Comparison of ENCODE assay signal across 8 cellular contexts in the genomic region with DNA sequence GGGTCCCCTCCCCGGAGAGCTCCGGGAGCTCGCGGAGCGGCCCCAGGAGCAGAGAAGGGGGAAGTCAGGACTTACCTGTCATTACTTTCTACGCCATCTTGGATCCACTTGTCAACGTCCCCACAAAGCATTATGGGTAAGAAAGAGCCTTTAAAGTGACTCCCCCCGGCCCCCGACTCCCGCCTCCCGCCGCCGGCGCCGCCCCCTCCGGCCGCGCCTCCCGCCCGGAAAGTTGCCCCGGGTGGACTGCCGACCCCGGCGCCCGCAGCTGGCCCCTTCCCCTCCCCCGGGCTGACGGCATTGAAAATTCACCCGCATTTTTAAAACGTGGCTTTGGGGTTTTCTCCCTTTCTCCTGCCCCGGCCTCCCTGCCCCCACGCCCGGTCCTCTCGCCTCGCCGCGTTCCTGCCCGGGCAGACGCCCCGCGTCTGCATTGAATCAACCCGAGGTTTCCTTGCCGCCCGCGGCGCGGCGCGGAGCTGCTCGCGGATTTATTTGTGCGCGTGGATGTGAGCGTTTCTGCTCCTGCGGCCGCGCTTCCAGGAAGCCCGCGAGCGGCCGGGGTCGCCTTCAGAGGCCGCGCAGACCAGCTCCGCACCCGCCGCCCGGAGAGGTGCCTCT. TPM values are rescaled to one million over a fixed set of nuclear protein-coding genes. Genes with fewer than 3 reads are reported as not detected.
DNase-seq lines count a peak whose midpoint lies in the region; ATAC-seq and TF ChIP-seq lines count a peak whose summit lies in the region.

A gene with protein sequence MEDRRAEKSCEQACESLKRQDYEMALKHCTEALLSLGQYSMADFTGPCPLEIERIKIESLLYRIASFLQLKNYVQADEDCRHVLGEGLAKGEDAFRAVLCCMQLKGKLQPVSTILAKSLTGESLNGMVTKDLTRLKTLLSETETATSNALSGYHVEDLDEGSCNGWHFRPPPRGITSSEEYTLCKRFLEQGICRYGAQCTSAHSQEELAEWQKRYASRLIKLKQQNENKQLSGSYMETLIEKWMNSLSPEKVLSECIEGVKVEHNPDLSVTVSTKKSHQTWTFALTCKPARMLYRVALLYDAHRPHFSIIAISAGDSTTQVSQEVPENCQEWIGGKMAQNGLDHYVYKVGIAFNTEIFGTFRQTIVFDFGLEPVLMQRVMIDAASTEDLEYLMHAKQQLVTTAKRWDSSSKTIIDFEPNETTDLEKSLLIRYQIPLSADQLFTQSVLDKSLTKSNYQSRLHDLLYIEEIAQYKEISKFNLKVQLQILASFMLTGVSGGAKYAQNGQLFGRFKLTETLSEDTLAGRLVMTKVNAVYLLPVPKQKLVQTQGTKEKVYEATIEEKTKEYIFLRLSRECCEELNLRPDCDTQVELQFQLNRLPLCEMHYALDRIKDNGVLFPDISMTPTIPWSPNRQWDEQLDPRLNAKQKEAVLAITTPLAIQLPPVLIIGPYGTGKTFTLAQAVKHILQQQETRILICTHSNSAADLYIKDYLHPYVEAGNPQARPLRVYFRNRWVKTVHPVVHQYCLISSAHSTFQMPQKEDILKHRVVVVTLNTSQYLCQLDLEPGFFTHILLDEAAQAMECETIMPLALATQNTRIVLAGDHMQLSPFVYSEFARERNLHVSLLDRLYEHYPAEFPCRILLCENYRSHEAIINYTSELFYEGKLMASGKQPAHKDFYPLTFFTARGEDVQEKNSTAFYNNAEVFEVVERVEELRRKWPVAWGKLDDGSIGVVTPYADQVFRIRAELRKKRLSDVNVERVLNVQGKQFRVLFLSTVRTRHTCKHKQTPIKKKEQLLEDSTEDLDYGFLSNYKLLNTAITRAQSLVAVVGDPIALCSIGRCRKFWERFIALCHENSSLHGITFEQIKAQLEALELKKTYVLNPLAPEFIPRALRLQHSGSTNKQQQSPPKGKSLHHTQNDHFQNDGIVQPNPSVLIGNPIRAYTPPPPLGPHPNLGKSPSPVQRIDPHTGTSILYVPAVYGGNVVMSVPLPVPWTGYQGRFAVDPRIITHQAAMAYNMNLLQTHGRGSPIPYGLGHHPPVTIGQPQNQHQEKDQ (N-terminal part only) (minus strand): TSS at position 124 of the 621 bp plus-strand sequence. CDS start 26,392 bp downstream, outside the sequence.

- no peaks in the 10 kb centered on the region for H3K27me3 ChIP-seq in dorsolateral prefrontal cortex
- H3K27me3 ChIP-seq in right lobe of liver: no peaks in the 10 kb centered on the region

- DNase-seq in AG04449 (ENCODE audit: low read depth, low spot score): no peak
- DNase-seq in NCI-H774 (lab: John Stamatoyannopoulos, UW): peak; percentile 84
- DNase-seq in activated CD4-positive, alpha-beta T cell treated with anti-CD3 and anti-CD28 coated beads, Interleukin-2, amount 50 U/mL, for 4 hours: peak; percentile 52 to 55
- DNase-seq in dorsolateral prefrontal cortex: peak in 9 of 10 donors; percentile 36 to 77 (median 62)
- peak; percentile 88 to 91 (median 90) for DNase-seq in right lobe of liver
- peak; percentile 73 for DNase-seq in stimulated activated CD4-positive, alpha-beta T cell treated with anti-CD3 and anti-CD28 coated beads, Interleukin-4, amount 100 ng/mL, for 1 hour

- POLR2A ChIA-PET in AG04449 (lab: Yijun Ruan, JAX): interaction anchor here (0.9 kb wide), 1 partner anchor 93 kb away, joined by 3 read pairs; no protein-coding TSS in a partner anchor

- 0% methylated on average over 45 of the region's 67 CpGs for WGBS in right lobe of liver (ENCODE audit: insufficient coverage, low coverage, low lambda C conversion rate, missing lambda C conversion rate)

- H3K9me3 ChIP-seq in right lobe of liver: no peaks in the 10 kb centered on the region

- peak within 1 kb of the TSS in 54 of 59 donors; percentile 36 to 93 (median 78) for H3K27ac ChIP-seq in dorsolateral prefrontal cortex
- H3K27ac ChIP-seq in right lobe of liver: peak within 1 kb of the TSS; percentile 99

- TF ChIP-seq POLR2A in right lobe of liver (IDR thresholded peaks at IDR 0.05): peak; percentile 37

- H3K4me3 ChIP-seq in AG04449 (ENCODE audit: low read depth, low read length) (peak within 1 kb of the TSS; percentile 81), dorsolateral prefrontal cortex (peak within 1 kb of the TSS; percentile 63 to 100 (median 96)), right lobe of liver (peak within 1 kb of the TSS; percentile 96 to 99 (median 98))

- ATAC-seq in GM19035 (IDR thresholded peaks at IDR 0.05; ENCODE audit: unreplicated experiment) (peak; percentile 53), HG03521 (IDR thresholded peaks at IDR 0.05; ENCODE audit: unreplicated experiment) (peak; percentile 48), right lobe of liver (peak; percentile 77 to 88 (median 84))

- intact Hi-C loops in dorsolateral prefrontal cortex (cut with DNase I): loop anchor here (10.0 kb wide), 1 partner anchor 120 kb away; a partner anchor contains a TSS
- intact Hi-C loops in right lobe of liver (cut with DNase I): loop anchor here in 1 of 2 donors (10.0 kb wide), 1 partner anchor 50 kb away; no protein-coding TSS in a partner anchor

- CTCF ChIA-PET in AG04449 (lab: Yijun Ruan, JAX): no interaction called here

- H3K4me1 ChIP-seq in right lobe of liver: peaks cover 0 to 33% (median 3%) of the 10 kb centered on the region in 4 donors

- peaks cover 0 to 6% (median 0%) of the 10 kb centered on the region in 4 donors for H3K36me3 ChIP-seq in right lobe of liver

- TF ChIP-seq CTCF in AG04449 (IDR thresholded peaks at IDR 0.05; ENCODE audit: insufficient read depth, low read length, missing control alignments) (no peak), dorsolateral prefrontal cortex (IDR thresholded peaks at IDR 0.05 in 54 of 56, conservative IDR thresholded peaks at IDR 0.05 in 2 of 56; ENCODE audit: low read depth in 1 of 56, partially characterized antibody in 56 of 56) (peak in 9 of 56 donors; percentile 5 to 38 (median 18)), right lobe of liver (IDR thresholded peaks at IDR 0.05) (no peak)

RNA-seq across cellular contexts. Expression of the gene that starts here (rescaled TPM):
- total RNA-seq in dorsolateral prefrontal cortex: 10 to 100 TPM; 48.6 to 93.2 (median 71.0) TPM
- total RNA-seq in right lobe of liver: 10 to 100 TPM; 24.2 to 33.6 (median 30.9) TPM
